11 cellular contexts compared by ENCODE assay signal in the genomic region with DNA sequence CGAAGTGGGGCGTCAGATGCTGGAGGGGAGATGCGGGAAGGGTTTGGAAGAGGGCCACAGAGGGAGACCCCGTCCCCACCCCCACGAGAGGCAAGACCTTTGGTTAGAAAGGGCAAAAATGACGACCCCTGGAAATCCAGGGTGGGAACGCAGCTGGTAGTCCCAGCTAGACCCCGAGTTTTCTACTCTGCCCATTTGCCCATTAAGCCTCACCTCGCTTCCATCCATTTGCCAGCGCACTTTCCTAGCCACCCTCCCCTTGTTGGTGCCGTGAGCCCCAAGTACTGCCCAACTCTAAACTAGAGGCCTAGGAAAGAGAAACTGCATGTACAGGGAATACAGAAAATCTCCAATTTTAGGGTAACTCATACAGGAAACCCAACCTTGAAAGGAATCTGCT. TPM values are rescaled to one million over a fixed set of nuclear protein-coding genes. Genes with fewer than 3 reads are reported as not detected.
DNase-seq lines count a peak whose midpoint lies in the region; ATAC-seq and TF ChIP-seq lines count a peak whose summit lies in the region.
"Had no signal": no experiment of that assay in that cellular context is flagged by ENCODE, and none has a peak within 500 bp of the region (broad histone marks: within the 10 kb centered on the region; RNA-seq: fewer than 3 reads in every experiment).

No MANE protein-coding gene starts in this region.

- H3K4me1 ChIP-seq in left ventricle myocardium inferior: peaks cover 27% of the 10 kb centered on the region
- H3K4me1 ChIP-seq in Karpas-422 (ENCODE audit: low read length): peaks cover 5% of the 10 kb centered on the region

- peaks cover 8% of the 10 kb centered on the region for H3K36me3 ChIP-seq in left ventricle myocardium inferior
- no peaks in the 10 kb centered on the region for H3K36me3 ChIP-seq in Karpas-422 (ENCODE audit: insufficient read depth, low read length)

- peaks cover 13 to 15% of the 10 kb centered on the region in 2 donors for H3K4me1 Mint-ChIP-seq in natural killer cell

- no peaks in the 10 kb centered on the region for H4K20me1 ChIP-seq in Karpas-422 (ENCODE audit: insufficient read depth, low read depth, low read length)

- no peaks in the 10 kb centered on the region for H3K9me3 Mint-ChIP-seq in natural killer cell

- no peak overlapping the region for H3K9ac ChIP-seq in Karpas-422 (ENCODE audit: low read length)

- H3K27me3 ChIP-seq in left ventricle myocardium inferior (ENCODE audit: low read depth): peaks cover 46% of the 10 kb centered on the region
- H3K27me3 ChIP-seq in Karpas-422 (ENCODE audit: low read length): no peaks in the 10 kb centered on the region

- H3K4me2 ChIP-seq in Karpas-422 (ENCODE audit: low read depth, low read length, poor library complexity, severe bottlenecking): no peak overlapping the region

- H3K4me3 ChIP-seq in left ventricle myocardium inferior (peak overlapping the region; percentile 77), coronary artery (peak overlapping the region; percentile 70), Karpas-422 (ENCODE audit: low read length) (no peak overlapping the region)

- DNase-seq in left ventricle myocardium inferior: no peak
- DNase-seq in left cardiac atrium: no peak
- DNase-seq in coronary artery (ENCODE audit: low spot score): no peak
- DNase-seq in natural killer cell: no peak
- no peak for DNase-seq in Karpas-422
- DNase-seq in SIG-M5 (lab: John Stamatoyannopoulos, UW): no peak
- DNase-seq: NCI-H1436 had no signal

- no peaks in the 10 kb centered on the region for H3K36me3 Mint-ChIP-seq in natural killer cell

- H3K27ac ChIP-seq in left ventricle myocardium inferior (replicated peaks): no peak overlapping the region
- H3K27ac ChIP-seq in coronary artery: no peak overlapping the region
- H3K27ac ChIP-seq in Karpas-422 (ENCODE audit: low read length): no peak overlapping the region
- H3K27ac ChIP-seq: C4-2B, skin epidermis had no signal

- H3K27ac Mint-ChIP-seq in natural killer cell: no peak overlapping the region

- intact Hi-C loops in left ventricle myocardium inferior (cut with micrococcal nuclease) (no loop called here), left cardiac atrium (cut with DNase I) (no loop called here), natural killer cell (cut with micrococcal nuclease) (no loop called here)

- H3K4me3 Mint-ChIP-seq in natural killer cell: peak overlapping the region; percentile 79

- ATAC-seq in left cardiac atrium (no peak), natural killer cell (no peak), HG03354 (IDR thresholded peaks at IDR 0.05; ENCODE audit: poor library complexity, severe bottlenecking, unreplicated experiment) (no peak), HG03159 (IDR thresholded peaks at IDR 0.05; ENCODE audit: unreplicated experiment) (no peak)

- H3K9me3 ChIP-seq in left ventricle myocardium inferior (replicated peaks) (no peaks in the 10 kb centered on the region), Karpas-422 (ENCODE audit: low read length) (no peaks in the 10 kb centered on the region)

- no peak overlapping the region for H2AFZ ChIP-seq in Karpas-422 (ENCODE audit: low read length)

- TF ChIP-seq CTCF in left ventricle myocardium inferior (IDR thresholded peaks at IDR 0.05; ENCODE audit: borderline replicate concordance) (no peak), coronary artery (IDR thresholded peaks at IDR 0.05) (no peak), natural killer cell (IDR thresholded peaks at IDR 0.05) (no peak)

- peaks cover 20 to 41% of the 10 kb centered on the region in 2 donors for H3K27me3 Mint-ChIP-seq in natural killer cell (ENCODE audit: low read depth in 2 of 2)

- peaks cover 20% of the 10 kb centered on the region for H3K79me2 ChIP-seq in Karpas-422 (ENCODE audit: low read length)

- no peaks in the 10 kb centered on the region for H3K9me2 ChIP-seq in Karpas-422 (replicated peaks; ENCODE audit: insufficient read depth, low read length)

RNA-seq across cellular contexts. Expression of gene DDX25, which starts 0.4 kb away (rescaled TPM):
- total RNA-seq in left ventricle myocardium inferior: 0.14 TPM
- total RNA-seq in left cardiac atrium: under 1 TPM in 1 of 2 donors, not detected in 1; 0.21 TPM
- not detected for total RNA-seq in natural killer cell
- total RNA-seq in Karpas-422 (2014; rRNA removed; shearing (Covaris generic); ENCODE audit: low replicate concordance): not detected in 2 replicates

RNA-seq across cellular contexts. Expression of gene PUS3, which starts 1.7 kb away (rescaled TPM):
- total RNA-seq in left ventricle myocardium inferior: 7.7 TPM
- 1 to 10 TPM; 6.9 to 8.2 TPM for total RNA-seq in left cardiac atrium
- 1 to 10 TPM; 3.6 to 6.7 (median 3.6) TPM for total RNA-seq in natural killer cell
- total RNA-seq in Karpas-422 (2014; rRNA removed; shearing (Covaris generic); ENCODE audit: low replicate concordance): 3.1 and 9.8 TPM in 2 replicates

RNA-seq across cellular contexts. Expression of gene HYLS1, which starts 17.2 kb away (rescaled TPM):
- 4.5 TPM for total RNA-seq in left ventricle myocardium inferior
- 1 to 10 TPM; 3.3 to 5.3 TPM for total RNA-seq in left cardiac atrium
- total RNA-seq in natural killer cell: 1 to 10 TPM; 4.4 to 6.8 (median 5.6) TPM
- total RNA-seq in Karpas-422 (2014; rRNA removed; shearing (Covaris generic); ENCODE audit: low replicate concordance): 4.6 and 4.8 TPM in 2 replicates

RNA-seq across cellular contexts. Expression of gene VSIG10L2, which starts 41.2 kb away (rescaled TPM):
- total RNA-seq in left ventricle myocardium inferior (0.08 TPM), left cardiac atrium (under 1 TPM; 0.05 to 0.56 TPM), natural killer cell (not detected)
- not detected in 2 replicates for total RNA-seq in Karpas-422 (2014; rRNA removed; shearing (Covaris generic); ENCODE audit: low replicate concordance)
